19 cellular contexts compared by ENCODE assay signal in genomic region chr22:37254867-37255233, GRCh38. TPM values are rescaled to one million over a fixed set of nuclear protein-coding genes. Genes with fewer than 3 reads are reported as not detected.
DNase-seq lines count a peak whose midpoint lies in the region; ATAC-seq, FAIRE-seq and TF ChIP-seq lines count a peak whose summit lies in the region.
"Had no signal": no experiment of that assay in that cellular context is flagged by ENCODE, and none has a peak within 500 bp of the region (broad histone marks: within the 10 kb centered on the region; RNA-seq: fewer than 3 reads in every experiment).

No MANE protein-coding gene starts in this region.

- FAIRE-seq in HTR-8/SVneo (lab: Jason Lieb, UNC): no peak
- FAIRE-seq: A204.1, islet of Langerhans had no signal

- H3K27ac ChIP-seq in RWPE1: no peak overlapping the region
- H3K27ac ChIP-seq: right lobe of liver had no signal

- no peaks in the 10 kb centered on the region for H3K9me3 Mint-ChIP-seq in activated CD8-positive, alpha-beta T cell treated with anti-CD3 and anti-CD28 coated beads for 36 hours
- H3K9me3 Mint-ChIP-seq in activated CD8-positive, alpha-beta T cell treated with anti-CD3 and anti-CD28 coated beads, Interleukin-2, amount 10 ng/mL, durations not matched to agents 7 days and 5 days (ENCODE audit: insufficient read depth): no peaks in the 10 kb centered on the region
- H3K9me3 Mint-ChIP-seq: activated B cell treated with CpG ODN at 0.5 μM for 24 hours had no signal

- TF ChIP-seq CTCF in activated CD8-positive, alpha-beta T cell treated with anti-CD3 and anti-CD28 coated beads for 36 hours (IDR thresholded peaks at IDR 0.05): no peak
- TF ChIP-seq CTCF in RWPE1 (conservative IDR thresholded peaks at IDR 0.05; ENCODE audit: low read depth) (no peak), cardiac fibroblast (IDR thresholded peaks at IDR 0.05; ENCODE audit: low read depth, low read length) (no peak)

- intact Hi-C loops in activated CD8-positive, alpha-beta T cell treated with anti-CD3 and anti-CD28 coated beads for 36 hours (cut with micrococcal nuclease): no loop called here
- intact Hi-C loops in left ventricle myocardium superior (cut with micrococcal nuclease): no loop called here

- H3K4me3 Mint-ChIP-seq in activated CD8-positive, alpha-beta T cell treated with anti-CD3 and anti-CD28 coated beads for 36 hours: no peak overlapping the region
- no peak overlapping the region for H3K4me3 Mint-ChIP-seq in activated CD8-positive, alpha-beta T cell treated with anti-CD3 and anti-CD28 coated beads, Interleukin-2, amount 10 ng/mL, durations not matched to agents 7 days and 5 days
- H3K4me3 Mint-ChIP-seq: activated B cell treated with CpG ODN at 0.5 μM for 24 hours had no signal

- H3K36me3 Mint-ChIP-seq in activated CD8-positive, alpha-beta T cell treated with anti-CD3 and anti-CD28 coated beads for 36 hours (ENCODE audit: low read depth): no peaks in the 10 kb centered on the region
- no peaks in the 10 kb centered on the region for H3K36me3 Mint-ChIP-seq in activated CD8-positive, alpha-beta T cell treated with anti-CD3 and anti-CD28 coated beads, Interleukin-2, amount 10 ng/mL, durations not matched to agents 7 days and 5 days (ENCODE audit: low read depth)

- POLR2A ChIA-PET in activated CD8-positive, alpha-beta T cell treated with anti-CD3 and anti-CD28 coated beads for 36 hours (lab: Charles Lee): interaction anchor here (3.7 kb wide), 1 partner anchor 10 kb away, joined by 17 read pairs; the partner anchor contains the start of gene RAC2
- POLR2A ChIA-PET in activated CD8-positive, alpha-beta T cell treated with anti-CD3 and anti-CD28 coated beads, Interleukin-2, amount 10 ng/mL, durations not matched to agents 7 days and 5 days (lab: Charles Lee): interaction anchor here (1.9 kb wide), 1 partner anchor 11 kb away, joined by 11 read pairs; the partner anchor contains the start of gene RAC2
- POLR2A ChIA-PET in RWPE1 (lab: Yijun Ruan, JAX; ENCODE audit: low non-redundant PET): no interaction called here

- CTCF ChIA-PET in activated CD8-positive, alpha-beta T cell treated with anti-CD3 and anti-CD28 coated beads for 36 hours (lab: Charles Lee): no interaction called here
- CTCF ChIA-PET in activated CD8-positive, alpha-beta T cell treated with anti-CD3 and anti-CD28 coated beads, Interleukin-2, amount 10 ng/mL, durations not matched to agents 7 days and 5 days (lab: Charles Lee): interaction anchor here (1.5 to 1.6 kb wide), 2 partner anchors 9 to 10 kb away, joined by 3 to 4 read pairs; no protein-coding TSS in a partner anchor
- CTCF ChIA-PET in RWPE1 (lab: Yijun Ruan, JAX): no interaction called here

- H3K4me1 Mint-ChIP-seq in activated CD8-positive, alpha-beta T cell treated with anti-CD3 and anti-CD28 coated beads for 36 hours (ENCODE audit: low read depth): peaks cover 36% of the 10 kb centered on the region
- H3K4me1 Mint-ChIP-seq in activated CD8-positive, alpha-beta T cell treated with anti-CD3 and anti-CD28 coated beads, Interleukin-2, amount 10 ng/mL, durations not matched to agents 7 days and 5 days (ENCODE audit: low read depth): peaks cover 19% of the 10 kb centered on the region

- H3K27me3 Mint-ChIP-seq in activated CD8-positive, alpha-beta T cell treated with anti-CD3 and anti-CD28 coated beads for 36 hours: no peaks in the 10 kb centered on the region
- peaks cover 10% of the 10 kb centered on the region for H3K27me3 Mint-ChIP-seq in activated CD8-positive, alpha-beta T cell treated with anti-CD3 and anti-CD28 coated beads, Interleukin-2, amount 10 ng/mL, durations not matched to agents 7 days and 5 days (ENCODE audit: low read depth)
- H3K27me3 Mint-ChIP-seq: activated B cell treated with CpG ODN at 0.5 μM for 24 hours had no signal

- H3K27ac Mint-ChIP-seq in activated CD8-positive, alpha-beta T cell treated with anti-CD3 and anti-CD28 coated beads for 36 hours: peak overlapping the region; percentile 56
- H3K27ac Mint-ChIP-seq in activated CD8-positive, alpha-beta T cell treated with anti-CD3 and anti-CD28 coated beads, Interleukin-2, amount 10 ng/mL, durations not matched to agents 7 days and 5 days: no peak overlapping the region
- H3K27ac Mint-ChIP-seq: activated B cell treated with CpG ODN at 0.5 μM for 24 hours had no signal

- no peak overlapping the region for H3K4me3 ChIP-seq in cardiac fibroblast (replicated peaks in 1 of 2; ENCODE audit: low read depth in 2 of 2, low read length in 2 of 2)
- H3K4me3 ChIP-seq: right lobe of liver had no signal

- peak; percentile 60 for ATAC-seq in activated CD8-positive, alpha-beta T cell treated with anti-CD3 and anti-CD28 coated beads for 36 hours
- ATAC-seq in activated CD8-positive, alpha-beta T cell treated with anti-CD3 and anti-CD28 coated beads, Interleukin-2, amount 10 ng/mL, durations not matched to agents 7 days and 5 days: no peak
- no peak for ATAC-seq in HG02840 (IDR thresholded peaks at IDR 0.05; ENCODE audit: low FRiP score, unreplicated experiment)
- ATAC-seq in left ventricle myocardium superior: no peak

- no peak for DNase-seq in activated CD8-positive, alpha-beta T cell treated with anti-CD3 and anti-CD28 coated beads for 36 hours
- no peak for DNase-seq in activated CD8-positive, alpha-beta T cell treated with anti-CD3 and anti-CD28 coated beads, Interleukin-2, amount 10 ng/mL, durations not matched to agents 7 days and 5 days
- DNase-seq in RWPE1 (ENCODE audit: low spot score) (peak; percentile 53), cardiac fibroblast (ENCODE audit: low read depth in 2 of 2) (peak; percentile 72 to 77), non-pigmented ciliary epithelial cell (ENCODE audit: low read depth) (peak; percentile 20), HTR-8/SVneo (ENCODE audit: insufficient read length, low spot score) (no peak), left ventricle myocardium superior (no peak)
- DNase-seq: activated B cell treated with CpG ODN at 0.5 μM for 24 hours; activated naive CD4-positive, alpha-beta T cell treated with anti-CD3 and anti-CD28 coated beads, Interleukin-2, amount 50 U/mL, for 16 hours; cerebellar nuclear complex; DMS79; head of caudate nucleus; NCI-H187; NCI-H524 treated with DMSO at 0.1 percent for 48 hours; trophoblast cell had no signal

RNA-seq across cellular contexts. Expression of gene RAC2, which starts 10.8 kb away (rescaled TPM):
- total RNA-seq in activated CD8-positive, alpha-beta T cell treated with anti-CD3 and anti-CD28 coated beads for 36 hours: 100 to 1,000 TPM; 699 to 717 TPM
- total RNA-seq in activated CD8-positive, alpha-beta T cell treated with anti-CD3 and anti-CD28 coated beads, Interleukin-2, amount 10 ng/mL, durations not matched to agents 7 days and 5 days: 1,000 to 10,000 TPM; 1,167 to 1,252 TPM
- 5.1 TPM for total RNA-seq in left ventricle myocardium superior

RNA-seq across cellular contexts. Expression of gene CYTH4, which starts 27.5 kb away (rescaled TPM):
- total RNA-seq in activated CD8-positive, alpha-beta T cell treated with anti-CD3 and anti-CD28 coated beads for 36 hours: 10 to 100 TPM; 33.2 to 33.4 TPM
- total RNA-seq in activated CD8-positive, alpha-beta T cell treated with anti-CD3 and anti-CD28 coated beads, Interleukin-2, amount 10 ng/mL, durations not matched to agents 7 days and 5 days: 100 to 1,000 TPM; 107 to 114 TPM
- 6.2 TPM for total RNA-seq in left ventricle myocardium superior

RNA-seq across cellular contexts. Expression of gene SSTR3, which starts 42.6 kb away (rescaled TPM):
- total RNA-seq in activated CD8-positive, alpha-beta T cell treated with anti-CD3 and anti-CD28 coated beads for 36 hours: 1 to 10 TPM; 7.9 to 8.5 TPM
- 1 to 10 TPM; 3.5 to 3.6 TPM for total RNA-seq in activated CD8-positive, alpha-beta T cell treated with anti-CD3 and anti-CD28 coated beads, Interleukin-2, amount 10 ng/mL, durations not matched to agents 7 days and 5 days
- not detected for total RNA-seq in left ventricle myocardium superior
- total RNA-seq: right lobe of liver had no signal

Comparison
In these comparisons a context has a peak if more than half of its experiments do, and no peak if none do; other contexts are left out.
1. DNase-seq: peak in RWPE1 (single experiment), cardiac fibroblast (2 of 2) and non-pigmented ciliary epithelial cell (single experiment); none in activated CD8-positive, alpha-beta T cell treated with anti-CD3 and anti-CD28 coated beads for 36 hours (single experiment), activated CD8-positive, alpha-beta T cell treated with anti-CD3 and anti-CD28 coated beads, Interleukin-2, amount 10 ng/mL, durations not matched to agents 7 days and 5 days (single experiment), HTR-8/SVneo (single experiment) and left ventricle myocardium superior (single experiment).
2. RNA of gene RAC2, which starts 10.8 kb away (total RNA-seq): 1,167 to 1,252 TPM in activated CD8-positive, alpha-beta T cell treated with anti-CD3 and anti-CD28 coated beads, Interleukin-2, amount 10 ng/mL, durations not matched to agents 7 days and 5 days and 699 to 717 TPM in activated CD8-positive, alpha-beta T cell treated with anti-CD3 and anti-CD28 coated beads for 36 hours; 5.1 TPM in left ventricle myocardium superior (single experiment); every median in the first group is over 100 times any median in the second.